ENCODE assay signal across 1 cellular context in genomic region chr19:42313840-42314755, GRCh38.
TF ChIP-seq lines count a peak whose summit lies in the region.

No MANE protein-coding gene starts in this region.

TF ChIP-seq in K562, 482 proteins besides CTCF, POLR2A, EP300 and RAD21 (continued from another document):
- no peak for TF ChIP-seq REST (CRISPR knock-in tag; IDR thresholded peaks at IDR 0.05; ENCODE audit: low read depth)
